18 cellular contexts compared by ENCODE assay signal in the genomic region with DNA sequence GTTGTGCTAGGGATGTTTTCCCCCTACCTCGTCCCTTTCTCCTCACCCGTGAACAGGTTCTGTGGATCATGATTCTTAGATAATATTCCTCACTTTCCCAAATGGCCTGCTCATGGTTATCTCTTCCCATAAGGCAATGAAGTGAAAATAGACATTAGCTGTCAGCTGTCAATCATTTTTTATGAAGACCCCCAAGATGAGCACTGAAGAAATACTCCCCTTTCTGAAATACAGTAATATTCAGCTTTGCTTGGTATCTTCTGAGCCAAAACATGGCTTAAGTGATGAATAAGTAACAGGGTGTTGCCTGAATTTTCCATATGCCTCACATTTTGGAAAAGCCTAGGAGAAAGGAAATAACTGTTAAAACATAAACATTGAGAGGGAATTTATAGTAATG.
DNase-seq lines count a peak whose midpoint lies in the region; ATAC-seq and TF ChIP-seq lines count a peak whose summit lies in the region.
"Had no signal": no experiment of that assay in that cellular context is flagged by ENCODE, and none has a peak within 500 bp of the region (broad histone marks: within the 10 kb centered on the region; RNA-seq: fewer than 3 reads in every experiment).

No MANE protein-coding gene starts in this region.

- TF ChIP-seq CTCF in HL-60 (IDR thresholded peaks at IDR 0.05; ENCODE audit: insufficient read depth, low read length) (no peak), chondrocyte (IDR thresholded peaks at IDR 0.05) (no peak)

- H3K9me3 ChIP-seq in aorta (ENCODE audit: control insufficient read depth, low read length) = no peaks in the 10 kb centered on the region
- H3K9me3 ChIP-seq: Caco-2, HAP-1 had no signal

- 95 to 98% methylated on average over 2 of the region's 2 CpGs for WGBS in aorta, 2 donors

- H3K4me1 ChIP-seq in aorta (ENCODE audit: control insufficient read depth in 1 of 2, insufficient read depth in 2 of 2, low read length in 2 of 2) = no peaks in the 10 kb centered on the region
- H3K4me1 ChIP-seq: Caco-2, HAP-1 had no signal

- CTCF ChIA-PET in activated CD8-positive, alpha-beta T cell treated with anti-CD3 and anti-CD28 coated beads, Interleukin-2, amount 10 ng/mL, durations not matched to agents 7 days and 5 days (lab: Charles Lee) = no interaction called here

- DNase-seq in HL-60 (ENCODE audit: low read depth in 1 of 2, low spot score in 1 of 2) (no peak), chondrocyte (ENCODE audit: low spot score) (no peak), memory B cell (ENCODE audit: low spot score in 2 of 2) (no peak), aorta (no peak)
- no peak for DNase-seq in activated CD8-positive, alpha-beta T cell treated with anti-CD3 and anti-CD28 coated beads, Interleukin-2, amount 10 ng/mL, durations not matched to agents 7 days and 5 days
- no peak for DNase-seq in stimulated activated CD8-positive, alpha-beta memory T cell treated with anti-CD3 and anti-CD28 coated beads, Interleukin-4, amount 100 ng/mL, for 48 hours
- DNase-seq: C1 segment of cervical spinal cord; Caco-2; CD4-positive, CD25-positive, alpha-beta regulatory T cell; CD8-positive, alpha-beta T cell; DMS 273 treated with DMSO at 0.1 percent for 48 hours; DMS79; EL; GDM1; GOT3 had no signal

- H3K4me1 Mint-ChIP-seq in chondrocyte (ENCODE audit: low read depth) = peaks cover 30% of the 10 kb centered on the region
- H3K4me1 Mint-ChIP-seq in memory B cell = peaks cover 26% of the 10 kb centered on the region
- peaks cover 40% of the 10 kb centered on the region for H3K4me1 Mint-ChIP-seq in stimulated activated memory B cell treated with anti-CD40 and anti-IgM and Interleukin-4, amounts not matched to agents 10 μg/mL and 1 μg/mL and 100 μg/mL, for 72 hours
- H3K4me1 Mint-ChIP-seq in activated CD8-positive, alpha-beta T cell treated with anti-CD3 and anti-CD28 coated beads, Interleukin-2, amount 10 ng/mL, durations not matched to agents 7 days and 5 days (ENCODE audit: low read depth) = peaks cover 18% of the 10 kb centered on the region

- ATAC-seq in memory B cell (ENCODE audit: low read depth) (no peak), HG03457 (IDR thresholded peaks at IDR 0.05; ENCODE audit: unreplicated experiment) (no peak), aorta (ENCODE audit: low FRiP score) (no peak)
- no peak for ATAC-seq in stimulated activated memory B cell treated with anti-CD40 and anti-IgM and Interleukin-4, amounts not matched to agents 10 μg/mL and 1 μg/mL and 100 μg/mL, for 72 hours
- ATAC-seq in activated CD8-positive, alpha-beta T cell treated with anti-CD3 and anti-CD28 coated beads, Interleukin-2, amount 10 ng/mL, durations not matched to agents 7 days and 5 days = no peak
- ATAC-seq: CD8-positive, alpha-beta T cell had no signal

- H3K27ac Mint-ChIP-seq in chondrocyte (ENCODE audit: unreplicated experiment) (peak overlapping the region; percentile 37), memory B cell (peak overlapping the region; percentile 19)
- H3K27ac Mint-ChIP-seq in stimulated activated memory B cell treated with anti-CD40 and anti-IgM and Interleukin-4, amounts not matched to agents 10 μg/mL and 1 μg/mL and 100 μg/mL, for 72 hours = peak overlapping the region; percentile 19
- H3K27ac Mint-ChIP-seq in activated CD8-positive, alpha-beta T cell treated with anti-CD3 and anti-CD28 coated beads, Interleukin-2, amount 10 ng/mL, durations not matched to agents 7 days and 5 days = no peak overlapping the region
- H3K27ac Mint-ChIP-seq: CD4-positive, CD25-positive, alpha-beta regulatory T cell; CD8-positive, alpha-beta T cell had no signal

- H3K36me3 Mint-ChIP-seq in chondrocyte (ENCODE audit: low read depth) = no peaks in the 10 kb centered on the region
- no peaks in the 10 kb centered on the region for H3K36me3 Mint-ChIP-seq in memory B cell
- H3K36me3 Mint-ChIP-seq in stimulated activated memory B cell treated with anti-CD40 and anti-IgM and Interleukin-4, amounts not matched to agents 10 μg/mL and 1 μg/mL and 100 μg/mL, for 72 hours = no peaks in the 10 kb centered on the region
- H3K36me3 Mint-ChIP-seq in activated CD8-positive, alpha-beta T cell treated with anti-CD3 and anti-CD28 coated beads, Interleukin-2, amount 10 ng/mL, durations not matched to agents 7 days and 5 days (ENCODE audit: low read depth) = no peaks in the 10 kb centered on the region
- H3K36me3 Mint-ChIP-seq: CD4-positive, CD25-positive, alpha-beta regulatory T cell; CD8-positive, alpha-beta T cell had no signal

- peak overlapping the region; percentile 78 for H3K27ac ChIP-seq in HL-60 (replicated peaks)
- H3K27ac ChIP-seq in aorta (ENCODE audit: low read depth in 1 of 2, low read length in 2 of 2) = no peak overlapping the region

- intact Hi-C loops in aorta (cut with DNase I) = no loop called here

- H3K27me3 ChIP-seq in HL-60 (ENCODE audit: insufficient read depth, poor library complexity, severe bottlenecking) = no peaks in the 10 kb centered on the region
- no peaks in the 10 kb centered on the region for H3K27me3 ChIP-seq in aorta (ENCODE audit: control insufficient read depth in 1 of 2, insufficient read depth in 2 of 2, low read length in 1 of 2)

- POLR2A ChIA-PET in activated CD8-positive, alpha-beta T cell treated with anti-CD3 and anti-CD28 coated beads, Interleukin-2, amount 10 ng/mL, durations not matched to agents 7 days and 5 days (lab: Charles Lee) = interaction anchor here (0.7 kb wide), 1 partner anchor 12 kb away, joined by 3 read pairs; no protein-coding TSS in a partner anchor

- H3K4me3 Mint-ChIP-seq in chondrocyte (ENCODE audit: unreplicated experiment) = no peak overlapping the region
- no peak overlapping the region for H3K4me3 Mint-ChIP-seq in memory B cell
- H3K4me3 Mint-ChIP-seq in stimulated activated memory B cell treated with anti-CD40 and anti-IgM and Interleukin-4, amounts not matched to agents 10 μg/mL and 1 μg/mL and 100 μg/mL, for 72 hours = no peak overlapping the region
- H3K4me3 Mint-ChIP-seq in activated CD8-positive, alpha-beta T cell treated with anti-CD3 and anti-CD28 coated beads, Interleukin-2, amount 10 ng/mL, durations not matched to agents 7 days and 5 days = no peak overlapping the region
- H3K4me3 Mint-ChIP-seq: CD4-positive, CD25-positive, alpha-beta regulatory T cell; CD8-positive, alpha-beta T cell had no signal

- H3K27me3 Mint-ChIP-seq in chondrocyte (ENCODE audit: low read depth) = no peaks in the 10 kb centered on the region
- H3K27me3 Mint-ChIP-seq in memory B cell = no peaks in the 10 kb centered on the region
- no peaks in the 10 kb centered on the region for H3K27me3 Mint-ChIP-seq in stimulated activated memory B cell treated with anti-CD40 and anti-IgM and Interleukin-4, amounts not matched to agents 10 μg/mL and 1 μg/mL and 100 μg/mL, for 72 hours
- no peaks in the 10 kb centered on the region for H3K27me3 Mint-ChIP-seq in activated CD8-positive, alpha-beta T cell treated with anti-CD3 and anti-CD28 coated beads, Interleukin-2, amount 10 ng/mL, durations not matched to agents 7 days and 5 days (ENCODE audit: low read depth)
- H3K27me3 Mint-ChIP-seq: CD4-positive, CD25-positive, alpha-beta regulatory T cell had no signal

- H3K36me3 ChIP-seq in aorta (ENCODE audit: control insufficient read depth in 1 of 2, insufficient read depth in 2 of 2, low read length in 1 of 2) = no peaks in the 10 kb centered on the region
- H3K36me3 ChIP-seq: HAP-1 had no signal

- H3K4me3 ChIP-seq in HL-60 (replicated peaks; ENCODE audit: insufficient read depth, low read length) = no peak overlapping the region
- no peak overlapping the region for H3K4me3 ChIP-seq in aorta (ENCODE audit: low read length in 2 of 2)
- H3K4me3 ChIP-seq: HAP-1 had no signal

- no peaks in the 10 kb centered on the region for H3K9me3 Mint-ChIP-seq in chondrocyte (ENCODE audit: low read depth)
- H3K9me3 Mint-ChIP-seq in memory B cell = no peaks in the 10 kb centered on the region
- no peaks in the 10 kb centered on the region for H3K9me3 Mint-ChIP-seq in stimulated activated memory B cell treated with anti-CD40 and anti-IgM and Interleukin-4, amounts not matched to agents 10 μg/mL and 1 μg/mL and 100 μg/mL, for 72 hours
- no peaks in the 10 kb centered on the region for H3K9me3 Mint-ChIP-seq in activated CD8-positive, alpha-beta T cell treated with anti-CD3 and anti-CD28 coated beads, Interleukin-2, amount 10 ng/mL, durations not matched to agents 7 days and 5 days (ENCODE audit: insufficient read depth)
- H3K9me3 Mint-ChIP-seq: CD4-positive, CD25-positive, alpha-beta regulatory T cell; CD8-positive, alpha-beta T cell had no signal
